ENCODE assay signal across 1 cellular context in the genomic region with DNA sequence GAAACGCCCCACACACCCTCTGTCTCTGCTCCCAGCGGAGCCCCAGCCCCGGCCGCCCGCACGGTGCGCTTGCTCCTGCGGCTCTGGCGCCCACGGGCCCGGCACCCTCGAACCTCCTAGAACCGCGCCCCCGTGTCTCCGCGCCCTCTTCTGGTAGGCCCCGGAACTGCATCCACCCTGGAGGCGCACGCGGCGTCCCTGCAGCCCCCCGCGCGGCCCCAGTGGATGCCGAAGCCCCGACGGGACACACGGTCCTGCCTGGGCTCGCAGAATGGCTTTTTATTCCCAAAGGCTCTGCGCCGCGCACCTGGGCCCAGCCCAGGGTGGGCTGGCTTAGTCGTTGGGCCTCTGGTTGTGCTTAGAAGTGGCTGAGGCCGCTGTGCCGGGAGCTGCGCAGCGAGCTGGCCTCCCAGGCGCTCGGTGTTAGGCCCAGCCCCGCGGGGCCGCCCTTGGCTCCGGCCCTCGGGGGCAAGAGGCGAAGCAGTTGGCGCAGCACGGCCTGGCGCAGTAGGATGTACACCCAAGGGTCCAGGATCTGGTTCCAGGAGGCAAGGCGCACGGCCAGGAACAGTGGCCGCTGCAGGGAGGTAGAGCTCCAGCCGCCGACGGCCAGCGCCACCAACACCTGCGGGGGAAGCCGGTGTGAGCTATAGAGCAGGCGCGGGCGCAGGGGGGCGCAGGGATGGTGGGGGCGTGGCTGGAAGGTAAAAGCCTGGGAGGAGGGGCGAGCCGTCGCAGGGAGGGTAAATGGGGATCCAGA.
TF ChIP-seq lines count a peak whose summit lies in the region.

No MANE protein-coding gene starts in this region.

TF ChIP-seq in HepG2, 621 proteins besides CTCF, POLR2A, EP300 and RAD21 (continued from another document and continues in another):
- TF ChIP-seq AKAP8 (CRISPR knock-in tag; IDR thresholded peaks at IDR 0.05) (peak; percentile 58; the same call in 1 of the 2 replicates), PTBP1 (IDR thresholded peaks at IDR 0.05; ENCODE audit: low read depth, low read length, poor library complexity, severe bottlenecking) (no peak), ZNF564 (CRISPR knock-in tag; IDR thresholded peaks at IDR 0.05) (no peak), ZKSCAN1 (IDR thresholded peaks at IDR 0.05; ENCODE audit: low read length) (no peak), KLF15 (CRISPR knock-in tag; IDR thresholded peaks at IDR 0.05; ENCODE audit: borderline replicate concordance) (no peak), SPEN (CRISPR knock-in tag; IDR thresholded peaks at IDR 0.05; ENCODE audit: low read depth) (0 out of 2 replicates have a peak, but pooled peaks have one; percentile 26), SMAD1 (CRISPR knock-in tag; IDR thresholded peaks at IDR 0.05; ENCODE audit: borderline replicate concordance, low read depth) (no peak), HMG20A (CRISPR knock-in tag; IDR thresholded peaks at IDR 0.05; ENCODE audit: borderline replicate concordance) (no peak), ISX (CRISPR knock-in tag; conservative IDR thresholded peaks at IDR 0.05) (no peak), HDAC1 (CRISPR knock-in tag; IDR thresholded peaks at IDR 0.05) (peak; percentile 34; the same call in 1 of the 2 replicates), ZNF891 (CRISPR knock-in tag; IDR thresholded peaks at IDR 0.05) (no peak), ZNF713 (CRISPR knock-in tag; IDR thresholded peaks at IDR 0.05) (no peak), ZNF143 (CRISPR knock-in tag; IDR thresholded peaks at IDR 0.05) (no peak), HOXA3 (CRISPR knock-in tag; IDR thresholded peaks at IDR 0.05) (peak; percentile 57), ZNF30 (CRISPR knock-in tag; IDR thresholded peaks at IDR 0.05) (no peak), RBFOX2 (IDR thresholded peaks at IDR 0.05; ENCODE audit: low read depth, low read length) (peak; percentile 47), BRCA1 (CRISPR knock-in tag; IDR thresholded peaks at IDR 0.05) (no peak), ZNF83 (CRISPR knock-in tag; IDR thresholded peaks at IDR 0.05; ENCODE audit: borderline replicate concordance) (no peak), TSC22D2 (CRISPR knock-in tag; IDR thresholded peaks at IDR 0.05; ENCODE audit: borderline replicate concordance) (0 out of 2 replicates have a peak, but pooled peaks have one; percentile 52), ZNF724P (CRISPR knock-in tag; IDR thresholded peaks at IDR 0.05; ENCODE audit: borderline replicate concordance) (no peak; the same call in 1 of the 2 replicates), KDM5B (CRISPR knock-in tag; IDR thresholded peaks at IDR 0.05; ENCODE audit: borderline replicate concordance) (0 out of 2 replicates have a peak, but pooled peaks have one; percentile 36), FOXJ3 (CRISPR knock-in tag; IDR thresholded peaks at IDR 0.05; ENCODE audit: borderline replicate concordance) (no peak), ZNF317 (CRISPR knock-in tag; IDR thresholded peaks at IDR 0.05) (no peak), THYN1 (CRISPR knock-in tag; IDR thresholded peaks at IDR 0.05; ENCODE audit: borderline replicate concordance, low read depth) (no peak), ZNF333 (CRISPR knock-in tag; IDR thresholded peaks at IDR 0.05; ENCODE audit: borderline replicate concordance) (no peak), NR2F1 (CRISPR knock-in tag; IDR thresholded peaks at IDR 0.05) (no peak), SCMH1 (CRISPR knock-in tag; IDR thresholded peaks at IDR 0.05; ENCODE audit: borderline replicate concordance) (no peak), ZNF547 (CRISPR knock-in tag; IDR thresholded peaks at IDR 0.05) (no peak), SATB2 (CRISPR knock-in tag; IDR thresholded peaks at IDR 0.05) (no peak), ZNF256 (CRISPR knock-in tag; conservative IDR thresholded peaks at IDR 0.05) (no peak), MZF1 (CRISPR knock-in tag; IDR thresholded peaks at IDR 0.05; ENCODE audit: borderline replicate concordance) (no peak), MED13 (CRISPR knock-in tag; IDR thresholded peaks at IDR 0.05) (no peak), ZNF709 (CRISPR knock-in tag; IDR thresholded peaks at IDR 0.05) (no peak), NFIC (IDR thresholded peaks at IDR 0.05; ENCODE audit: low read length) (no peak), RFX1 (IDR thresholded peaks at IDR 0.05) (no peak), STAT5B (CRISPR knock-in tag; IDR thresholded peaks at IDR 0.05) (no peak), TARDBP (CRISPR knock-in tag; IDR thresholded peaks at IDR 0.05) (no peak), ZNF563 (CRISPR knock-in tag; IDR thresholded peaks at IDR 0.05) (peak; percentile 52; the same call in 1 of the 2 replicates), ZNF543 (CRISPR knock-in tag; IDR thresholded peaks at IDR 0.05) (no peak), ZNF138 (CRISPR knock-in tag; IDR thresholded peaks at IDR 0.05; ENCODE audit: low read depth) (no peak), SNAPC2 (CRISPR knock-in tag; IDR thresholded peaks at IDR 0.05) (no peak), KMT2A (CRISPR knock-in tag; IDR thresholded peaks at IDR 0.05) (no peak), GABPA (IDR thresholded peaks at IDR 0.05; ENCODE audit: low read depth, low read length) (no peak), GABPA (CRISPR knock-in tag; IDR thresholded peaks at IDR 0.05; ENCODE audit: low read depth) (no peak), ERF (CRISPR knock-in tag; IDR thresholded peaks at IDR 0.05) (0 out of 2 replicates have a peak, but pooled peaks have one; percentile 25), ZNF296 (CRISPR knock-in tag; conservative IDR thresholded peaks at IDR 0.05) (no peak)
- TF ChIP-seq, protein P1, sequence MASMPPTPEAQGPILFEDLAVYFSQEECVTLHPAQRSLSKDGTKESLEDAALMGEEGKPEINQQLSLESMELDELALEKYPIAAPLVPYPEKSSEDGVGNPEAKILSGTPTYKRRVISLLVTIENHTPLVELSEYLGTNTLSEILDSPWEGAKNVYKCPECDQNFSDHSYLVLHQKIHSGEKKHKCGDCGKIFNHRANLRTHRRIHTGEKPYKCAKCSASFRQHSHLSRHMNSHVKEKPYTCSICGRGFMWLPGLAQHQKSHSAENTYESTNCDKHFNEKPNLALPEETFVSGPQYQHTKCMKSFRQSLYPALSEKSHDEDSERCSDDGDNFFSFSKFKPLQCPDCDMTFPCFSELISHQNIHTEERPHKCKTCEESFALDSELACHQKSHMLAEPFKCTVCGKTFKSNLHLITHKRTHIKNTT (CRISPR knock-in tag; IDR thresholded peaks at IDR 0.05), result no peak
- TF ChIP-seq, protein P2, sequence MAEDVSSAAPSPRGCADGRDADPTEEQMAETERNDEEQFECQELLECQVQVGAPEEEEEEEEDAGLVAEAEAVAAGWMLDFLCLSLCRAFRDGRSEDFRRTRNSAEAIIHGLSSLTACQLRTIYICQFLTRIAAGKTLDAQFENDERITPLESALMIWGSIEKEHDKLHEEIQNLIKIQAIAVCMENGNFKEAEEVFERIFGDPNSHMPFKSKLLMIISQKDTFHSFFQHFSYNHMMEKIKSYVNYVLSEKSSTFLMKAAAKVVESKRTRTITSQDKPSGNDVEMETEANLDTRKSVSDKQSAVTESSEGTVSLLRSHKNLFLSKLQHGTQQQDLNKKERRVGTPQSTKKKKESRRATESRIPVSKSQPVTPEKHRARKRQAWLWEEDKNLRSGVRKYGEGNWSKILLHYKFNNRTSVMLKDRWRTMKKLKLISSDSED (CRISPR knock-in tag; IDR thresholded peaks at IDR 0.05), result no peak
- TF ChIP-seq, protein P3, sequence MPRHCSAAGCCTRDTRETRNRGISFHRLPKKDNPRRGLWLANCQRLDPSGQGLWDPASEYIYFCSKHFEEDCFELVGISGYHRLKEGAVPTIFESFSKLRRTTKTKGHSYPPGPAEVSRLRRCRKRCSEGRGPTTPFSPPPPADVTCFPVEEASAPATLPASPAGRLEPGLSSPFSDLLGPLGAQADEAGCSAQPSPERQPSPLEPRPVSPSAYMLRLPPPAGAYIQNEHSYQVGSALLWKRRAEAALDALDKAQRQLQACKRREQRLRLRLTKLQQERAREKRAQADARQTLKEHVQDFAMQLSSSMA (CRISPR knock-in tag; IDR thresholded peaks at IDR 0.05), result no peak
- TF ChIP-seq, protein P4, sequence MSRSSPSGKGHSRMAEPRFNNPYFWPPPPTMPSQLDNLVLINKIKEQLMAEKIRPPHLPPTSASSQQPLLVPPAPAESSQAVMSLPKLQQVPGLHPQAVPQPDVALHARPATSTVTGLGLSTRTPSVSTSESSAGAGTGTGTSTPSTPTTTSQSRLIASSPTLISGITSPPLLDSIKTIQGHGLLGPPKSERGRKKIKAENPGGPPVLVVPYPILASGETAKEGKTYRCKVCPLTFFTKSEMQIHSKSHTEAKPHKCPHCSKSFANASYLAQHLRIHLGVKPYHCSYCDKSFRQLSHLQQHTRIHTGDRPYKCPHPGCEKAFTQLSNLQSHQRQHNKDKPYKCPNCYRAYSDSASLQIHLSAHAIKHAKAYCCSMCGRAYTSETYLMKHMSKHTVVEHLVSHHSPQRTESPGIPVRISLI (CRISPR knock-in tag; IDR thresholded peaks at IDR 0.05; ENCODE audit: borderline replicate concordance), result no peak
- TF ChIP-seq, protein P5, sequence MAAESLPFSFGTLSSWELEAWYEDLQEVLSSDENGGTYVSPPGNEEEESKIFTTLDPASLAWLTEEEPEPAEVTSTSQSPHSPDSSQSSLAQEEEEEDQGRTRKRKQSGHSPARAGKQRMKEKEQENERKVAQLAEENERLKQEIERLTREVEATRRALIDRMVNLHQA (CRISPR knock-in tag; IDR thresholded peaks at IDR 0.05), result no peak
- TF ChIP-seq, protein P6, sequence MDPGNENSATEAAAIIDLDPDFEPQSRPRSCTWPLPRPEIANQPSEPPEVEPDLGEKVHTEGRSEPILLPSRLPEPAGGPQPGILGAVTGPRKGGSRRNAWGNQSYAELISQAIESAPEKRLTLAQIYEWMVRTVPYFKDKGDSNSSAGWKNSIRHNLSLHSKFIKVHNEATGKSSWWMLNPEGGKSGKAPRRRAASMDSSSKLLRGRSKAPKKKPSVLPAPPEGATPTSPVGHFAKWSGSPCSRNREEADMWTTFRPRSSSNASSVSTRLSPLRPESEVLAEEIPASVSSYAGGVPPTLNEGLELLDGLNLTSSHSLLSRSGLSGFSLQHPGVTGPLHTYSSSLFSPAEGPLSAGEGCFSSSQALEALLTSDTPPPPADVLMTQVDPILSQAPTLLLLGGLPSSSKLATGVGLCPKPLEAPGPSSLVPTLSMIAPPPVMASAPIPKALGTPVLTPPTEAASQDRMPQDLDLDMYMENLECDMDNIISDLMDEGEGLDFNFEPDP (CRISPR knock-in tag; conservative IDR thresholded peaks at IDR 0.05), result no peak
- TF ChIP-seq, protein P7, sequence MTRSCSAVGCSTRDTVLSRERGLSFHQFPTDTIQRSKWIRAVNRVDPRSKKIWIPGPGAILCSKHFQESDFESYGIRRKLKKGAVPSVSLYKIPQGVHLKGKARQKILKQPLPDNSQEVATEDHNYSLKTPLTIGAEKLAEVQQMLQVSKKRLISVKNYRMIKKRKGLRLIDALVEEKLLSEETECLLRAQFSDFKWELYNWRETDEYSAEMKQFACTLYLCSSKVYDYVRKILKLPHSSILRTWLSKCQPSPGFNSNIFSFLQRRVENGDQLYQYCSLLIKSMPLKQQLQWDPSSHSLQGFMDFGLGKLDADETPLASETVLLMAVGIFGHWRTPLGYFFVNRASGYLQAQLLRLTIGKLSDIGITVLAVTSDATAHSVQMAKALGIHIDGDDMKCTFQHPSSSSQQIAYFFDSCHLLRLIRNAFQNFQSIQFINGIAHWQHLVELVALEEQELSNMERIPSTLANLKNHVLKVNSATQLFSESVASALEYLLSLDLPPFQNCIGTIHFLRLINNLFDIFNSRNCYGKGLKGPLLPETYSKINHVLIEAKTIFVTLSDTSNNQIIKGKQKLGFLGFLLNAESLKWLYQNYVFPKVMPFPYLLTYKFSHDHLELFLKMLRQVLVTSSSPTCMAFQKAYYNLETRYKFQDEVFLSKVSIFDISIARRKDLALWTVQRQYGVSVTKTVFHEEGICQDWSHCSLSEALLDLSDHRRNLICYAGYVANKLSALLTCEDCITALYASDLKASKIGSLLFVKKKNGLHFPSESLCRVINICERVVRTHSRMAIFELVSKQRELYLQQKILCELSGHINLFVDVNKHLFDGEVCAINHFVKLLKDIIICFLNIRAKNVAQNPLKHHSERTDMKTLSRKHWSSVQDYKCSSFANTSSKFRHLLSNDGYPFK (CRISPR knock-in tag; IDR thresholded peaks at IDR 0.05; ENCODE audit: borderline replicate concordance), result no peak; the same call in 1 of the 2 replicates
- TF ChIP-seq, protein P8, sequence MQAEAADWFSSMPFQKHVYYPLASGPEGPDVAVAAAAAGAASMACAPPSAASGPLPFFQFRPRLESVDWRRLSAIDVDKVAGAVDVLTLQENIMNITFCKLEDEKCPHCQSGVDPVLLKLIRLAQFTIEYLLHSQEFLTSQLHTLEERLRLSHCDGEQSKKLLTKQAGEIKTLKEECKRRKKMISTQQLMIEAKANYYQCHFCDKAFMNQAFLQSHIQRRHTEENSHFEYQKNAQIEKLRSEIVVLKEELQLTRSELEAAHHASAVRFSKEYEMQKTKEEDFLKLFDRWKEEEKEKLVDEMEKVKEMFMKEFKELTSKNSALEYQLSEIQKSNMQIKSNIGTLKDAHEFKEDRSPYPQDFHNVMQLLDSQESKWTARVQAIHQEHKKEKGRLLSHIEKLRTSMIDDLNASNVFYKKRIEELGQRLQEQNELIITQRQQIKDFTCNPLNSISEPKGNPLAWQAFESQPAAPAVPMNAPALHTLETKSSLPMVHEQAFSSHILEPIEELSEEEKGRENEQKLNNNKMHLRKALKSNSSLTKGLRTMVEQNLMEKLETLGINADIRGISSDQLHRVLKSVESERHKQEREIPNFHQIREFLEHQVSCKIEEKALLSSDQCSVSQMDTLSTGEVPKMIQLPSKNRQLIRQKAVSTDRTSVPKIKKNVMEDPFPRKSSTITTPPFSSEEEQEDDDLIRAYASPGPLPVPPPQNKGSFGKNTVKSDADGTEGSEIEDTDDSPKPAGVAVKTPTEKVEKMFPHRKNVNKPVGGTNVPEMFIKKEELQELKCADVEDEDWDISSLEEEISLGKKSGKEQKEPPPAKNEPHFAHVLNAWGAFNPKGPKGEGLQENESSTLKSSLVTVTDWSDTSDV (CRISPR knock-in tag; IDR thresholded peaks at IDR 0.05), result no peak
- TF ChIP-seq, protein P9, sequence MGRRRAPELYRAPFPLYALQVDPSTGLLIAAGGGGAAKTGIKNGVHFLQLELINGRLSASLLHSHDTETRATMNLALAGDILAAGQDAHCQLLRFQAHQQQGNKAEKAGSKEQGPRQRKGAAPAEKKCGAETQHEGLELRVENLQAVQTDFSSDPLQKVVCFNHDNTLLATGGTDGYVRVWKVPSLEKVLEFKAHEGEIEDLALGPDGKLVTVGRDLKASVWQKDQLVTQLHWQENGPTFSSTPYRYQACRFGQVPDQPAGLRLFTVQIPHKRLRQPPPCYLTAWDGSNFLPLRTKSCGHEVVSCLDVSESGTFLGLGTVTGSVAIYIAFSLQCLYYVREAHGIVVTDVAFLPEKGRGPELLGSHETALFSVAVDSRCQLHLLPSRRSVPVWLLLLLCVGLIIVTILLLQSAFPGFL (CRISPR knock-in tag; IDR thresholded peaks at IDR 0.05), result no peak
